8 cellular contexts compared by ENCODE assay signal in genomic region chr1:51330331-51331201, GRCh38.
DNase-seq lines count a peak whose midpoint lies in the region; ATAC-seq and TF ChIP-seq lines count a peak whose summit lies in the region.

TSS of gene TTC39A (minus strand) at chr1:51330562. CDS start at chr1:51330477, 85 bp downstream.

- H3K36me3 ChIP-seq in ES-I3 (ENCODE audit: insufficient read depth, low read length) (no peaks in the 10 kb centered on the region), MM.1S (replicated peaks; ENCODE audit: insufficient read depth, low read length) (no peaks in the 10 kb centered on the region), muscle layer of colon (ENCODE audit: insufficient read depth, low read length) (no peaks in the 10 kb centered on the region)

- H3K9me3 ChIP-seq in ES-I3 (ENCODE audit: control insufficient read depth, insufficient read depth, low read length), result no peaks in the 10 kb centered on the region
- no peaks in the 10 kb centered on the region for H3K9me3 ChIP-seq in MM.1S (replicated peaks; ENCODE audit: insufficient read depth, low read length)
- no peaks in the 10 kb centered on the region for H3K9me3 ChIP-seq in muscle layer of colon (ENCODE audit: low read length)

- DNase-seq in MM.1S (no peak), NCI-H1436 (lab: John Stamatoyannopoulos, UW) (no peak)
- DNase-seq in effector memory CD8-positive, alpha-beta T cell, result no peak

- no peak for TF ChIP-seq CTCF in MM.1S (IDR thresholded peaks at IDR 0.05; ENCODE audit: low read length)

- peak within 1 kb of the TSS; percentile 55 for H3K4me3 ChIP-seq in MM.1S (ENCODE audit: low read length)
- peak within 1 kb of the TSS; percentile 38 to 56 for H3K4me3 ChIP-seq in muscle layer of colon (ENCODE audit: low read depth in 1 of 2, low read length in 2 of 2)

- H3K4me1 Mint-ChIP-seq in effector memory CD8-positive, alpha-beta T cell (ENCODE audit: low read depth in 2 of 2), result peaks cover 8 to 9% of the 10 kb centered on the region in 2 donors

- H3K4me2 ChIP-seq in MM.1S (ENCODE audit: low read depth, low read length), result peak within 1 kb of the TSS; percentile 85

- H4K20me1 ChIP-seq in MM.1S (ENCODE audit: insufficient read depth, low read length), result no peaks in the 10 kb centered on the region

- no peaks in the 10 kb centered on the region for H3K79me2 ChIP-seq in MM.1S (ENCODE audit: low read length)

- no peaks in the 10 kb centered on the region for H3F3A ChIP-seq in MM.1S (ENCODE audit: insufficient read depth, low read length)

- peak within 1 kb of the TSS; percentile 86 to 87 for H3K4me3 Mint-ChIP-seq in effector memory CD8-positive, alpha-beta T cell

- H3K4me1 ChIP-seq in ES-I3 (ENCODE audit: insufficient read depth, low read length), result peaks cover 13% of the 10 kb centered on the region; the same call in 1 of the 2 replicates
- peaks cover 10% of the 10 kb centered on the region for H3K4me1 ChIP-seq in MM.1S (ENCODE audit: low read length)
- H3K4me1 ChIP-seq in muscle layer of colon (ENCODE audit: insufficient read depth, low read length), result peaks cover 9% of the 10 kb centered on the region

- H3K27ac ChIP-seq in MM.1S (ENCODE audit: low read length) (no peak within 1 kb of the TSS), muscle layer of colon (ENCODE audit: low read depth, low read length) (no peak within 1 kb of the TSS)

- H3K27me3 ChIP-seq in MM.1S (replicated peaks; ENCODE audit: insufficient read depth, low read length), result no peaks in the 10 kb centered on the region
- peaks cover 12 to 13% of the 10 kb centered on the region in 2 donors for H3K27me3 ChIP-seq in muscle layer of colon (ENCODE audit: control insufficient read depth in 1 of 2, insufficient read depth in 2 of 2, low read length in 2 of 2)

- peak within 1 kb of the TSS; percentile 75 for H2AFZ ChIP-seq in MM.1S (ENCODE audit: low read length)

- no peaks in the 10 kb centered on the region for H3K9me2 ChIP-seq in MM.1S (replicated peaks; ENCODE audit: insufficient read depth, low read length)

- peak within 1 kb of the TSS; percentile 70 for H3K9ac ChIP-seq in ES-I3 (ENCODE audit: low read depth, low read length)
- no peak within 1 kb of the TSS for H3K9ac ChIP-seq in MM.1S (ENCODE audit: low read length)
- no peak within 1 kb of the TSS for H3K9ac ChIP-seq in muscle layer of colon (ENCODE audit: low read length)

- H3K9me3 Mint-ChIP-seq in effector memory CD8-positive, alpha-beta T cell, result no peaks in the 10 kb centered on the region

- no peaks in the 10 kb centered on the region for H3K36me3 Mint-ChIP-seq in effector memory CD8-positive, alpha-beta T cell (ENCODE audit: insufficient read depth)

- H3K27me3 Mint-ChIP-seq in effector memory CD8-positive, alpha-beta T cell, result peaks cover 41 to 52% of the 10 kb centered on the region in 2 donors

- peak; percentile 36 for ATAC-seq in effector memory CD8-positive, alpha-beta T cell (replicated peaks)
- no peak for ATAC-seq in HG03108 (IDR thresholded peaks at IDR 0.05; ENCODE audit: unreplicated experiment)
- ATAC-seq in HG03378 (IDR thresholded peaks at IDR 0.05; ENCODE audit: unreplicated experiment), result no peak
- no peak for ATAC-seq in GM18519 (IDR thresholded peaks at IDR 0.05; ENCODE audit: low FRiP score, unreplicated experiment)

- H3K27ac Mint-ChIP-seq in effector memory CD8-positive, alpha-beta T cell, result peak within 1 kb of the TSS in 1 of 2 donors; percentile 86
